1 cellular context compared by ENCODE assay signal in the genomic region with DNA sequence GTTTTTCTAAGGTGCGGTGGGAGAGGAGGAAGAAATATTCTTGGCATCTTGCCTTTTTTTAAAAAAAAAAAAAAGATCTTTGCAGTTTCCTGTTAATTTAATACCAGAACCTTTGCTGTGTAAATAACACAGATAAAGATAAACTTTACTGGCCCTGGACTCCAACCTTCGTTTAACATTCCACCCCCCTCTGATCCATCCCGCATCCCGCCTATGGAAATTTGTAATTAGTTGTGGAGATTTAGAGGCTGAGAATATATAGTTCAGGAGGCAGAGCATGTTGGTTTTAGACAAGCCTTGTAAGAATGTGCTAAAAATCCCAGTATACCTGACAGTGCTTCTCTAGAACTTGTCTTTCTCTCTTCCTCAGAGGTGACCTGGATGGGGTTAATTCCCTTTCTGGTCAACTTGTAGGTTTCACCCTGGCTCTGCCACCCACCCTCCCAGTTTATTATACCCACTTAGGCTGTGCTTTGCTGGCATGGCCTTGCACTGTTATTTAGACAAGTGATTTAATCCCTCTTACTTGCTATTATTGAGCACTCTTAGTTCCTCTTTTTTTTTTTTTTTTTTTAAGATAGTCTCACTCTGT.
TF ChIP-seq lines count a peak whose summit lies in the region.

No MANE protein-coding gene starts in this region.

TF ChIP-seq in GM12878, 131 proteins besides CTCF, POLR2A, EP300 and RAD21:
- no peak for TF ChIP-seq BACH1 (IDR thresholded peaks at IDR 0.05; ENCODE audit: borderline replicate concordance)
- TF ChIP-seq ZNF384 (IDR thresholded peaks at IDR 0.05; ENCODE audit: borderline replicate concordance, low read depth, low read length): peak; percentile 66
